ENCODE assay signal across 8 cellular contexts in the genomic region with DNA sequence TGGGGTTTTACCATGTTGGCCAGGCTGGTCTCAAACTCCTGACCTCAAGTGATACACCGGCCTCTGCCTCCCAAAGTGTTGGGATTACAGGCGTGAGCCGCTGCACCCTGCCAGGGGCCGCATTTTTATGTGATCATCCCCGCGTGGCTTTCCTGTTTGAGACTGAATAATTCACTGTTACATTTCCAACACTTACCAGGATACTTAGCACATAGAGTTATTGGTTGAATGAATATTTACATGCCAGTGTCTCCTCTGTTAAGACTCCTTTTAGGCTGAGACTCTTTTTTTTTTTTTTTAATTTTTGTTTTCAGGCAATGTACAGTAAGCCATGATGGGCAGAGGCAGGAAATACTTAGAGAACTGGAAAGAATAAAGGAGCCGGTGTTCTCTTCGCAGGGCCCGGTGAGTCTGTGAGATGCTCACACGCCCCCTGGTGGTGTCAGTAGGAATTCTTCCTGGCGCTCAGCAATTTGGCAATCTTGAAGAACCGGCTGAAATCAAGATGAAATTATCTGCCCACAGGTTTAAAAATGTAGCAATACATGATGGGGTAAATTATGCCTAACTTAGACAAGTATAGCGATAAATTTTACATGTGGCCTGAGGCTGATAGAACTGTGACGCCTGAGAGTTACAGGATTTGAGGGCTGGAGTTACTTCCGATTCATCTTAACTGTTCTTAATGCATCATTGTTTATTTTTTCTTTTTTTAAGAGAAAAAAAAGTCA. TPM values are rescaled to one million over a fixed set of nuclear protein-coding genes. Genes with fewer than 3 reads are reported as not detected.
DNase-seq lines count a peak whose midpoint lies in the region; ATAC-seq and TF ChIP-seq lines count a peak whose summit lies in the region.

No MANE protein-coding gene starts in this region.

- H4K91ac ChIP-seq in mesenchymal stem cell (ENCODE audit: low read length): no peak overlapping the region

- H3K27ac ChIP-seq in CD4-positive, alpha-beta T cell (ENCODE audit: low read depth, low read length): no peak overlapping the region
- H3K27ac ChIP-seq in HL-60 (replicated peaks): 0 out of 2 replicates have a peak overlapping the region, but pooled peaks have one; percentile 25
- no peak overlapping the region for H3K27ac ChIP-seq in effector memory CD4-positive, alpha-beta T cell (ENCODE audit: insufficient read depth, low read length, poor library complexity, severe bottlenecking)
- H3K27ac ChIP-seq in mesenchymal stem cell (ENCODE audit: low read length, poor library complexity, severe bottlenecking): peak overlapping the region; percentile 33

- H3K23ac ChIP-seq in mesenchymal stem cell (ENCODE audit: low read length in 2 of 2): no peak overlapping the region

- no peaks in the 10 kb centered on the region for H3K79me1 ChIP-seq in mesenchymal stem cell (replicated peaks; ENCODE audit: low read length, poor library complexity, severe bottlenecking)

- H3K27me3 ChIP-seq in CD4-positive, alpha-beta T cell (ENCODE audit: control insufficient read depth, insufficient read depth, low read length): no peaks in the 10 kb centered on the region
- H3K27me3 ChIP-seq in HL-60 (ENCODE audit: insufficient read depth, poor library complexity, severe bottlenecking) (no peaks in the 10 kb centered on the region), mesenchymal stem cell (ENCODE audit: control insufficient read depth in 1 of 2, insufficient read depth in 1 of 2, low read length in 2 of 2) (no peaks in the 10 kb centered on the region)
- H3K27me3 ChIP-seq in effector memory CD4-positive, alpha-beta T cell (replicated peaks; ENCODE audit: control insufficient read depth, insufficient read depth, low read length, poor library complexity, severe bottlenecking): no peaks in the 10 kb centered on the region

- no peak overlapping the region for H3K4ac ChIP-seq in mesenchymal stem cell (ENCODE audit: low read depth in 1 of 2, low read length in 2 of 2)

- H2BK120ac ChIP-seq in mesenchymal stem cell (ENCODE audit: low read depth, low read length): no peak overlapping the region

- peak overlapping the region; percentile 16 for H2BK15ac ChIP-seq in mesenchymal stem cell (ENCODE audit: low read depth, poor library complexity, severe bottlenecking)

- WGBS in mesenchymal stem cell: 19% methylated on average over 10 of the region's 15 CpGs

- peak overlapping the region; percentile 69 for H4K8ac ChIP-seq in mesenchymal stem cell (ENCODE audit: low read length)

- POLR2A ChIA-PET in CD4-positive, alpha-beta T cell (lab: Charles Lee): interaction anchor here (0.9 kb wide), 1 partner anchor 8 kb away, joined by 4 read pairs; the partner anchor contains the start of gene RNF114
- POLR2A ChIA-PET in activated CD8-positive, alpha-beta T cell treated with anti-CD3 and anti-CD28 coated beads, Interleukin-2, amount 10 ng/mL, durations not matched to agents 7 days and 5 days (lab: Charles Lee): no interaction called here

- H3K27me3 Mint-ChIP-seq in CD4-positive, alpha-beta T cell: peaks cover 4% of the 10 kb centered on the region
- H3K27me3 Mint-ChIP-seq in activated CD8-positive, alpha-beta T cell treated with anti-CD3 and anti-CD28 coated beads, Interleukin-2, amount 10 ng/mL, durations not matched to agents 7 days and 5 days (ENCODE audit: low read depth): peaks cover 4% of the 10 kb centered on the region

- H2BK12ac ChIP-seq in mesenchymal stem cell (ENCODE audit: low read length in 2 of 2): no peak overlapping the region

- no peak overlapping the region for H3K4me2 ChIP-seq in mesenchymal stem cell (ENCODE audit: low read length, poor library complexity, severe bottlenecking)

- DNase-seq in CD4-positive, alpha-beta T cell: peak; percentile 66 to 80 (median 75)
- DNase-seq in HL-60 (ENCODE audit: low read depth in 1 of 2, low spot score in 1 of 2) (peak; percentile 86 to 90), NOMO-1 (lab: John Stamatoyannopoulos, UW; ENCODE audit: unreplicated experiment in 2 of 2) (peak; percentile 91 to 93), mesenchymal stem cell (peak; percentile 89)
- peak; percentile 87 for DNase-seq in activated CD8-positive, alpha-beta T cell treated with anti-CD3 and anti-CD28 coated beads, Interleukin-2, amount 10 ng/mL, durations not matched to agents 7 days and 5 days
- peak; percentile 49 to 66 (median 52) for DNase-seq in effector memory CD4-positive, alpha-beta T cell
- peak; percentile 62 for DNase-seq in stimulated activated CD8-positive, alpha-beta memory T cell treated with anti-CD3 and anti-CD28 coated beads, Interleukin-15, amount 100 ng/mL, for 1 hour (ENCODE audit: low read depth)

- H3K27ac Mint-ChIP-seq in CD4-positive, alpha-beta T cell: peak overlapping the region; percentile 58
- no peak overlapping the region for H3K27ac Mint-ChIP-seq in activated CD8-positive, alpha-beta T cell treated with anti-CD3 and anti-CD28 coated beads, Interleukin-2, amount 10 ng/mL, durations not matched to agents 7 days and 5 days

- intact Hi-C loops in CD4-positive, alpha-beta T cell (cut with DNase I, micrococcal nuclease): loop anchor here (1.0 to 5.0 kb wide), 5 partner anchors 14 to 596 kb away; partner anchors contain the start of gene SPATA2 (in 2 of the 2)

- no peak overlapping the region for H3K14ac ChIP-seq in mesenchymal stem cell (ENCODE audit: low read length in 2 of 2)

- no peaks in the 10 kb centered on the region for H3K9me3 ChIP-seq in CD4-positive, alpha-beta T cell (ENCODE audit: control insufficient read depth, low read length)
- no peaks in the 10 kb centered on the region for H3K9me3 ChIP-seq in effector memory CD4-positive, alpha-beta T cell (ENCODE audit: control insufficient read depth, low read length)
- no peaks in the 10 kb centered on the region for H3K9me3 ChIP-seq in mesenchymal stem cell (ENCODE audit: control insufficient read depth, low read length)

- no peaks in the 10 kb centered on the region for H3K9me3 Mint-ChIP-seq in CD4-positive, alpha-beta T cell
- no peaks in the 10 kb centered on the region for H3K9me3 Mint-ChIP-seq in activated CD8-positive, alpha-beta T cell treated with anti-CD3 and anti-CD28 coated beads, Interleukin-2, amount 10 ng/mL, durations not matched to agents 7 days and 5 days (ENCODE audit: insufficient read depth)

- CTCF ChIA-PET in CD4-positive, alpha-beta T cell (lab: Charles Lee): interaction anchor here (0.9 kb wide), 1 partner anchor 13 kb away, joined by 4 read pairs; no protein-coding TSS in a partner anchor
- CTCF ChIA-PET in activated CD8-positive, alpha-beta T cell treated with anti-CD3 and anti-CD28 coated beads, Interleukin-2, amount 10 ng/mL, durations not matched to agents 7 days and 5 days (lab: Charles Lee): interaction anchor here (1.0 to 1.7 kb wide), 2 partner anchors 12 to 143 kb away, joined by 3 to 6 read pairs; no protein-coding TSS in a partner anchor

- H3K4me1 ChIP-seq in effector memory CD4-positive, alpha-beta T cell (ENCODE audit: control insufficient read depth, insufficient read depth, low read length, poor library complexity, severe bottlenecking): no peaks in the 10 kb centered on the region
- no peaks in the 10 kb centered on the region for H3K4me1 ChIP-seq in mesenchymal stem cell (ENCODE audit: control insufficient read depth, insufficient read depth, low read depth, low read length)

- peaks cover 8% of the 10 kb centered on the region for H3K4me1 Mint-ChIP-seq in CD4-positive, alpha-beta T cell (ENCODE audit: low read depth)
- H3K4me1 Mint-ChIP-seq in activated CD8-positive, alpha-beta T cell treated with anti-CD3 and anti-CD28 coated beads, Interleukin-2, amount 10 ng/mL, durations not matched to agents 7 days and 5 days (ENCODE audit: low read depth): peaks cover 5% of the 10 kb centered on the region

- TF ChIP-seq CTCF in CD4-positive, alpha-beta T cell (IDR thresholded peaks at IDR 0.05): peak; percentile 97
- TF ChIP-seq CTCF in HL-60 (IDR thresholded peaks at IDR 0.05; ENCODE audit: insufficient read depth, low read length): peak; percentile 85

- no peaks in the 10 kb centered on the region for H3K36me3 Mint-ChIP-seq in CD4-positive, alpha-beta T cell (ENCODE audit: low read depth)
- no peaks in the 10 kb centered on the region for H3K36me3 Mint-ChIP-seq in activated CD8-positive, alpha-beta T cell treated with anti-CD3 and anti-CD28 coated beads, Interleukin-2, amount 10 ng/mL, durations not matched to agents 7 days and 5 days (ENCODE audit: low read depth)

- ATAC-seq in CD4-positive, alpha-beta T cell (ENCODE audit: poor library complexity): peak; percentile 99
- peak; percentile 92 for ATAC-seq in activated CD8-positive, alpha-beta T cell treated with anti-CD3 and anti-CD28 coated beads, Interleukin-2, amount 10 ng/mL, durations not matched to agents 7 days and 5 days
- no peak for ATAC-seq in GM21381 (IDR thresholded peaks at IDR 0.05; ENCODE audit: unreplicated experiment)

- H3K18ac ChIP-seq in mesenchymal stem cell (ENCODE audit: low read depth in 1 of 2, low read length in 2 of 2): no peak overlapping the region

- no peak overlapping the region for H2AK5ac ChIP-seq in mesenchymal stem cell (ENCODE audit: low read length, severe bottlenecking)

- H3K36me3 ChIP-seq in effector memory CD4-positive, alpha-beta T cell (ENCODE audit: control insufficient read depth, insufficient read depth, low read length): no peaks in the 10 kb centered on the region
- no peaks in the 10 kb centered on the region for H3K36me3 ChIP-seq in mesenchymal stem cell (ENCODE audit: control insufficient read depth in 1 of 2, insufficient read depth in 2 of 2, low read depth in 1 of 2, low read length in 2 of 2)

- H3K9ac ChIP-seq in mesenchymal stem cell (ENCODE audit: low read length): peak overlapping the region; percentile 63

- H2BK5ac ChIP-seq in mesenchymal stem cell (ENCODE audit: low read depth, low read length, poor library complexity, severe bottlenecking): no peak overlapping the region

- H3K4me3 Mint-ChIP-seq in CD4-positive, alpha-beta T cell: peak overlapping the region; percentile 59
- H3K4me3 Mint-ChIP-seq in activated CD8-positive, alpha-beta T cell treated with anti-CD3 and anti-CD28 coated beads, Interleukin-2, amount 10 ng/mL, durations not matched to agents 7 days and 5 days: no peak overlapping the region

- H3K4me3 ChIP-seq in HL-60 (replicated peaks; ENCODE audit: insufficient read depth, low read length) (no peak overlapping the region), mesenchymal stem cell (ENCODE audit: insufficient read depth in 1 of 2, low read depth in 1 of 2, low read length in 2 of 2) (no peak overlapping the region)
- H3K4me3 ChIP-seq in effector memory CD4-positive, alpha-beta T cell (ENCODE audit: insufficient read depth, low read depth, low read length, poor library complexity, severe bottlenecking): no peak overlapping the region

- H2AFZ ChIP-seq in mesenchymal stem cell (ENCODE audit: low read depth, low read length): no peak overlapping the region

RNA-seq across cellular contexts. Expression of gene RNF114, which starts 7.6 kb away (rescaled TPM):
- total RNA-seq in CD4-positive, alpha-beta T cell: 100 to 1,000 TPM; 129 to 132 TPM
- 10 to 100 TPM; 50.1 to 54.8 TPM for total RNA-seq in activated CD8-positive, alpha-beta T cell treated with anti-CD3 and anti-CD28 coated beads, Interleukin-2, amount 10 ng/mL, durations not matched to agents 7 days and 5 days
- 37.3 TPM for polyA plus RNA-seq in mesenchymal stem cell (2013, experiment 1 of 2)
- polyA plus RNA-seq in mesenchymal stem cell (2013, experiment 2 of 2): 35.5 TPM

RNA-seq across cellular contexts. Expression of gene SPATA2, which starts 13.2 kb away (rescaled TPM):
- total RNA-seq in CD4-positive, alpha-beta T cell: 10 to 100 TPM; 16.0 to 16.4 TPM
- total RNA-seq in activated CD8-positive, alpha-beta T cell treated with anti-CD3 and anti-CD28 coated beads, Interleukin-2, amount 10 ng/mL, durations not matched to agents 7 days and 5 days: 1 to 10 TPM; 7.6 to 7.7 TPM
- polyA plus RNA-seq in mesenchymal stem cell (2013, experiment 1 of 2): 5.6 TPM
- polyA plus RNA-seq in mesenchymal stem cell (2013, experiment 2 of 2): 5.7 TPM

RNA-seq across cellular contexts. Expression of gene SNAI1, which starts 54.2 kb away (rescaled TPM):
- total RNA-seq in CD4-positive, alpha-beta T cell: 1 to 10 TPM; 1.7 to 2.5 TPM
- total RNA-seq in activated CD8-positive, alpha-beta T cell treated with anti-CD3 and anti-CD28 coated beads, Interleukin-2, amount 10 ng/mL, durations not matched to agents 7 days and 5 days: under 1 TPM; 0.37 to 0.47 TPM
- polyA plus RNA-seq in mesenchymal stem cell (2013, experiment 1 of 2): 36.2 TPM
- polyA plus RNA-seq in mesenchymal stem cell (2013, experiment 2 of 2): 36.0 TPM

Comparison
In these comparisons a context has a peak if more than half of its experiments do, and no peak if none do; other contexts are left out.
1. H3K27ac ChIP-seq: peak in HL-60 (single experiment) and mesenchymal stem cell (single experiment); none in CD4-positive, alpha-beta T cell (single experiment) and effector memory CD4-positive, alpha-beta T cell (single experiment).
2. Peak in every context shown above with its lines, with median percentiles within 50 percentile points of each other: DNase-seq.